17 cellular contexts compared by ENCODE assay signal in the genomic region with DNA sequence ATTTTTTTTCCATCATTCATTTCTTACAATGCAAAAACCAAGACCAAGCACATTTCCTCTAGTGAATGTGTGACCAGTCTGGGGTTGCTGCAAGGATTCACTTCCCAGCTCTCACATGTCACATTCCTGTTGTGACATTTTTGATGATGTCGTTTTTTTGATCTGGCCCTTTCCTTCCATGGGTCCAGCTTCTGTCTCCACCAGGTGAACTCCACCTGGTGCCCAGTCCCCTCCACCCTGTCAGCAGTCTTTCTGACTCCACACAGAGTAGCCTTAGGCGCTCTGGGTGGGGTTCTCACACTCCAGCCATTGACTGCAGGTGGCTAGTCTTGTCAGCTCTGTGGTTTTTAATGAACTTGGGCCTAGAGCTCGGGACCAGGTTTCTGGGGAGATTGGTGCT. TPM values are rescaled to one million over a fixed set of nuclear protein-coding genes. Genes with fewer than 3 reads are reported as not detected.
A peak's percentile ranks its signal among the peaks of the same experiment; 100 is the strongest.
DNase-seq lines count a peak whose midpoint lies in the region; ATAC-seq and TF ChIP-seq lines count a peak whose summit lies in the region.
"Had no signal": no experiment of that assay in that cellular context is flagged by ENCODE, and none has a peak within 500 bp of the region (broad histone marks: within the 10 kb centered on the region; RNA-seq: fewer than 3 reads in every experiment).

No MANE protein-coding gene starts in this region.

- no peaks in the 10 kb centered on the region for H3K9me3 Mint-ChIP-seq in central memory CD8-positive, alpha-beta T cell

- H3K27me3 ChIP-seq in mesendoderm (ENCODE audit: insufficient read depth, low read length, poor library complexity) (no peaks in the 10 kb centered on the region), ascending aorta (no peaks in the 10 kb centered on the region)
- H3K27me3 ChIP-seq: SJCRH30 had no signal

- no peak for TF ChIP-seq CTCF in ascending aorta (IDR thresholded peaks at IDR 0.05)

- H3K4ac ChIP-seq in mesendoderm (ENCODE audit: low read depth, low read length), result no peak overlapping the region

- no peak overlapping the region for H2BK15ac ChIP-seq in mesendoderm (replicated peaks; ENCODE audit: low read depth)

- H3K9ac ChIP-seq in mesendoderm (ENCODE audit: low read length), result no peak overlapping the region

- H2BK5ac ChIP-seq in mesendoderm (ENCODE audit: low read length), result no peak overlapping the region

- H3K9me3 ChIP-seq in ascending aorta, result no peaks in the 10 kb centered on the region
- H3K9me3 ChIP-seq: SJCRH30 had no signal

- H3K4me1 ChIP-seq in mesendoderm (ENCODE audit: control insufficient read depth, low read depth, low read length) (peaks cover 8% of the 10 kb centered on the region), ascending aorta (peaks cover 0 to 21% of the 10 kb centered on the region in 2 donors)

- no peak overlapping the region for H3K4me3 ChIP-seq in mesendoderm (ENCODE audit: low read length)
- H3K4me3 ChIP-seq in ascending aorta, result no peak overlapping the region
- H3K4me3 ChIP-seq: SJCRH30 had no signal

- intact Hi-C loops in ascending aorta (cut with DNase I), result loop anchor here (10.0 kb wide), 1 partner anchor 931 kb away; no protein-coding TSS in a partner anchor

- no peak overlapping the region for H2AK5ac ChIP-seq in mesendoderm (ENCODE audit: low read length)

- no peak overlapping the region for H4K8ac ChIP-seq in mesendoderm (ENCODE audit: low read depth, low read length)

- peaks cover 82% of the 10 kb centered on the region for H3K4me1 Mint-ChIP-seq in central memory CD8-positive, alpha-beta T cell

- H3K27ac ChIP-seq in mesendoderm (ENCODE audit: low read depth, low read length) (no peak overlapping the region), ascending aorta (no peak overlapping the region)
- H3K27ac ChIP-seq: SJCRH30 had no signal

- WGBS in mesendoderm (ENCODE audit: extremely low coverage, insufficient coverage, low lambda C conversion rate), result no CpG with 5 or more reads among the region's 3 CpGs

- peak overlapping the region; percentile 8 for H3K27ac Mint-ChIP-seq in central memory CD8-positive, alpha-beta T cell (ENCODE audit: low read depth)

- no peak overlapping the region for H3K56ac ChIP-seq in mesendoderm (ENCODE audit: low read length)

- in situ Hi-C loops in ACHN (cut with HindIII; ENCODE audit: low pct_ligation_motif_present, low pct_unique_long_range_greater_than_20kb, low sequenced_read_pairs), result no loop called here

- H2BK120ac ChIP-seq in mesendoderm (ENCODE audit: low read depth, low read length), result no peak overlapping the region

- no peak overlapping the region for H3K23ac ChIP-seq in mesendoderm (ENCODE audit: low read length)

- H3K79me1 ChIP-seq in mesendoderm (ENCODE audit: low read length), result peaks cover 32% of the 10 kb centered on the region

- H3K4me2 ChIP-seq in mesendoderm (ENCODE audit: low read length), result no peak overlapping the region

- no peak overlapping the region for H3K18ac ChIP-seq in mesendoderm (ENCODE audit: low read length)

- H4K5ac ChIP-seq in mesendoderm (ENCODE audit: low read length), result no peak overlapping the region

- H3K36me3 ChIP-seq in mesendoderm (ENCODE audit: control insufficient read depth, insufficient read depth, low read length) (no peaks in the 10 kb centered on the region), ascending aorta (no peaks in the 10 kb centered on the region)
- H3K36me3 ChIP-seq: SJCRH30 had no signal

- peaks cover 4% of the 10 kb centered on the region for H3K36me3 Mint-ChIP-seq in central memory CD8-positive, alpha-beta T cell (ENCODE audit: insufficient read depth)

- H3K4me3 Mint-ChIP-seq in central memory CD8-positive, alpha-beta T cell, result no peak overlapping the region

- DNase-seq in ACHN (peak; percentile 13), M059J (ENCODE audit: low read depth) (peak; percentile 33), mesendoderm (peak; percentile 68), ascending aorta (ENCODE audit: low spot score in 2 of 2) (no peak), T-helper 2 cell (no peak)
- DNase-seq in central memory CD8-positive, alpha-beta T cell (ENCODE audit: low spot score in 2 of 2), result no peak
- DNase-seq: C1 segment of cervical spinal cord, H7, KG1, NCI-H1048, NCI-H1436 treated with DMSO at 0.1 percent for 48 hours, NCI-H2081 treated with DMSO at 0.1 percent for 48 hours, NCI-H510A treated with DMSO at 0.1 percent for 48 hours, RPMI8226, SJCRH30 had no signal

- no peaks in the 10 kb centered on the region for H3K27me3 Mint-ChIP-seq in central memory CD8-positive, alpha-beta T cell

- peaks cover 83% of the 10 kb centered on the region for H3K79me2 ChIP-seq in mesendoderm (ENCODE audit: control insufficient read depth, insufficient read depth, low read length)

- ATAC-seq in central memory CD8-positive, alpha-beta T cell (replicated peaks; ENCODE audit: extremely low read depth, poor library complexity, severe bottlenecking), result no peak
- ATAC-seq in HG03521 (IDR thresholded peaks at IDR 0.05; ENCODE audit: unreplicated experiment) (no peak), GM21423 (IDR thresholded peaks at IDR 0.05; ENCODE audit: unreplicated experiment) (no peak)

RNA-seq across cellular contexts. Expression of gene PANX1, which starts 15.6 kb away (rescaled TPM):
- total RNA-seq in M059J (2014; rRNA removed; shearing (Covaris generic)), result 47.8 and 49.8 TPM in 2 replicates
- 20.9 TPM for polyA plus RNA-seq in mesendoderm (2013, experiment 1 of 2)
- 20.6 TPM for polyA plus RNA-seq in mesendoderm (2013, experiment 2 of 2)
- 24.4 TPM for total RNA-seq in ascending aorta

Comparison
In these comparisons a context has a peak if more than half of its experiments do, and no peak if none do; other contexts are left out.
1. DNase-seq: peak in ACHN (single experiment), M059J (single experiment) and mesendoderm (single experiment); none in central memory CD8-positive, alpha-beta T cell (0 of 2), ascending aorta (0 of 2) and T-helper 2 cell (0 of 5).